In genomic region chr11:44915621-44916020, GRCh38 we compare ENCODE assay signal across 24 cellular contexts. TPM values are rescaled to one million over a fixed set of nuclear protein-coding genes. Genes with fewer than 3 reads are reported as not detected.
A peak's percentile ranks its signal among the peaks of the same experiment; 100 is the strongest.
DNase-seq lines count a peak whose midpoint lies in the region; ATAC-seq, FAIRE-seq and TF ChIP-seq lines count a peak whose summit lies in the region.
"Had no signal": no experiment of that assay in that cellular context is flagged by ENCODE, and none has a peak within 500 bp of the region (broad histone marks: within the 10 kb centered on the region; RNA-seq: fewer than 3 reads in every experiment).

No MANE protein-coding gene starts in this region.

- H3K4me3 ChIP-seq in right atrium auricular region (no peak overlapping the region), heart right ventricle (no peak overlapping the region), GM12878 (no peak overlapping the region)
- H3K4me3 ChIP-seq: A549, vagina had no signal

- H3K4me2 ChIP-seq in GM12878 (ENCODE audit: control insufficient read depth, insufficient read depth), result no peak overlapping the region
- H3K4me2 ChIP-seq: A549 had no signal

- no peak overlapping the region for H3K9ac ChIP-seq in GM12878 (ENCODE audit: control insufficient read depth, insufficient read depth, low read length)

- in situ Hi-C loops in GM12878 (cut with MboI), result loop anchor here (10.0 kb wide), 1 partner anchor 191 kb away; the partner anchor contains the start of gene TSPAN18

- no peak for TF ChIP-seq CTCF in right atrium auricular region (IDR thresholded peaks at IDR 0.05)
- TF ChIP-seq CTCF in heart right ventricle (IDR thresholded peaks at IDR 0.05), result no peak
- TF ChIP-seq CTCF in GM12878 (IDR thresholded peaks at IDR 0.05 in 2 of 3, conservative IDR thresholded peaks at IDR 0.05 in 1 of 3; ENCODE audit: control insufficient read depth in 2 of 3, extremely low read depth in 1 of 3, insufficient read depth in 1 of 3, low read depth in 3 of 3, low read length in 3 of 3), result no peak

- H3K27ac ChIP-seq in right atrium auricular region, result peak overlapping the region; percentile 44 to 72
- H3K27ac ChIP-seq in heart right ventricle, result peak overlapping the region in 2 of 10 donors; percentile 58 to 80
- H3K27ac ChIP-seq in GM12878 (ENCODE audit: control insufficient read depth, insufficient read depth), result no peak overlapping the region
- H3K27ac ChIP-seq: A549, C4-2B, vagina, VCaP had no signal

- intact Hi-C loops in heart right ventricle (cut with DNase I), result loop anchor here in 2 of 10 donors (10.0 kb wide), 2 partner anchors 351 to 361 kb away; partner anchors contain the start of gene CD82 (in 1 of the 2)
- intact Hi-C loops in GM12878 (cut with micrococcal nuclease; ENCODE audit: unreplicated experiment), result loop anchor here (10.0 kb wide), 2 partner anchors 261 to 631 kb away; no protein-coding TSS in a partner anchor

- H3K27me3 ChIP-seq in right atrium auricular region (no peaks in the 10 kb centered on the region), heart right ventricle (no peaks in the 10 kb centered on the region), GM12878 (replicated peaks in 1 of 2; ENCODE audit: control insufficient read depth in 2 of 2, insufficient read depth in 2 of 2, low read length in 1 of 2) (no peaks in the 10 kb centered on the region; a peak in 1 of 4 replicates)
- H3K27me3 ChIP-seq: vagina had no signal

- SMC1A ChIA-PET in GM12878 (lab: Charles Lee; ENCODE audit: uncharacterized antibody, unreplicated experiment), result interaction anchor here (0.5 to 1.5 kb wide), 2 partner anchors 53 to 221 kb away, joined by 3 to 4 read pairs; no protein-coding TSS in a partner anchor

- no peak for TF ChIP-seq EP300 in GM12878 (IDR thresholded peaks at IDR 0.05; ENCODE audit: borderline replicate concordance in 1 of 2, control insufficient read depth in 1 of 2, low read depth in 2 of 2, low read length in 2 of 2)

- TF ChIP-seq POLR2A in GM12878 (IDR thresholded peaks at IDR 0.05; ENCODE audit: low read depth, low read length), result no peak

- BruUV-seq in GM12878 (replicated peaks; lab: Mats Ljungman, UMichigan), result no TSS peak

- no peaks in the 10 kb centered on the region for H4K20me1 ChIP-seq in GM12878 (ENCODE audit: control insufficient read depth, insufficient read depth)

- H3K79me2 ChIP-seq in GM12878 (ENCODE audit: control insufficient read depth, insufficient read depth, low read length), result no peaks in the 10 kb centered on the region

- no peak overlapping the region for H2AFZ ChIP-seq in GM12878 (ENCODE audit: control insufficient read depth, low read depth, low read length)

- RAD21 ChIA-PET in GM12878 (lab: Charles Lee; ENCODE audit: unreplicated experiment), result no interaction called here

- H3K36me3 ChIP-seq in right atrium auricular region (peaks cover 29% of the 10 kb centered on the region), heart right ventricle (peaks cover 0 to 57% (median 5%) of the 10 kb centered on the region in 9 donors), GM12878 (ENCODE audit: control insufficient read depth in 2 of 2, insufficient read depth in 2 of 2, low read length in 1 of 2) (no peaks in the 10 kb centered on the region)
- H3K36me3 ChIP-seq: vagina had no signal

- TF ChIP-seq RAD21 in GM12878 (IDR thresholded peaks at IDR 0.05; ENCODE audit: insufficient read depth, low read depth, low read length), result no peak

- peak; percentile 7 for FAIRE-seq in GM12878 (lab: Jason Lieb, UNC)
- FAIRE-seq: A549, RCC 7860 had no signal

- CTCF ChIA-PET in GM12878 (lab: Yijun Ruan, JAX), result interaction anchor here (0.6 to 1.6 kb wide), 2 partner anchors 107 to 359 kb away, joined by 3 to 6 read pairs; no protein-coding TSS in a partner anchor

- no peak for ATAC-seq in heart right ventricle
- ATAC-seq in GM12878, result no peak
- no peak for ATAC-seq in HG02571 (IDR thresholded peaks at IDR 0.05; ENCODE audit: unreplicated experiment)
- ATAC-seq: A549, left lobe of liver had no signal

- H3K4me1 ChIP-seq in right atrium auricular region (peaks cover 0 to 35% of the 10 kb centered on the region in 2 donors), heart right ventricle (peaks cover 10 to 64% (median 40%) of the 10 kb centered on the region in 9 donors), GM12878 (ENCODE audit: control insufficient read depth, insufficient read depth, low read length) (peaks cover 7% of the 10 kb centered on the region)
- H3K4me1 ChIP-seq: A549, vagina had no signal

- DNase-seq in right atrium auricular region (ENCODE audit: low spot score), result no peak
- DNase-seq in heart right ventricle, result no peak
- DNase-seq in NOMO-1 (lab: John Stamatoyannopoulos, UW; ENCODE audit: unreplicated experiment in 2 of 2), result peak; percentile 36 to 77
- no peak for DNase-seq in GM12878 (ENCODE audit: low read depth, low spot score)
- DNase-seq in GM03348 (ENCODE audit: low spot score), result no peak
- DNase-seq in HPDE6-E6E7 (ENCODE audit: extremely low spot score), result no peak
- no peak for DNase-seq in stimulated activated CD4-positive, alpha-beta T cell treated with anti-CD3 and anti-CD28 coated beads, Interleukin-15, amount 100 ng/mL, for 24 hours
- DNase-seq: activated CD4-positive, alpha-beta T cell treated with anti-CD3 and anti-CD28 coated beads, Interleukin-2, amount 50 U/mL, for 48 hours; activated naive CD4-positive, alpha-beta T cell; aorta; DMS153; glutamatergic neuron; NCI-H146; NCI-H2171; NCI-H774; stimulated activated CD8-positive, alpha-beta memory T cell treated with anti-CD3 and anti-CD28 coated beads, Interleukin-4, amount 100 ng/mL, for 48 hours; SW 1271 had no signal

- WGBS in heart right ventricle, 2 donors, result 67 to 73% methylated on average over 10 of the region's 10 CpGs
- WGBS in GM12878 (ENCODE audit: insufficient coverage, insufficient replicate concordance, low lambda C conversion rate, missing lambda C conversion rate), result 40% methylated on average over 10 of the region's 10 CpGs

- POLR2A ChIA-PET in GM12878 (lab: Charles Lee), result no interaction called here

- H3K9me3 ChIP-seq in right atrium auricular region (no peaks in the 10 kb centered on the region), heart right ventricle (no peaks in the 10 kb centered on the region), GM12878 (replicated peaks; ENCODE audit: control insufficient read depth, insufficient read depth, low read length) (no peaks in the 10 kb centered on the region)
- H3K9me3 ChIP-seq: A549, vagina had no signal

TF ChIP-seq in GM12878, 131 proteins besides CTCF, POLR2A, EP300 and RAD21:
- TF ChIP-seq ZBTB4 (CRISPR knock-in tag; IDR thresholded peaks at IDR 0.05) (no peak), SPI1 (IDR thresholded peaks at IDR 0.05; ENCODE audit: borderline replicate concordance, insufficient read depth, low read depth, low read length) (peak; percentile 39; the same call in 1 of the 2 replicates)

RNA-seq across cellular contexts. Expression of gene TP53I11, which starts 35.1 kb away (rescaled TPM):
- total RNA-seq in right atrium auricular region, result 10 to 100 TPM; 46.7 to 89.0 TPM
- 10 to 100 TPM; 22.8 to 89.4 (median 32.7) TPM for total RNA-seq in heart right ventricle
- 10 to 100 TPM; 26.9 to 56.5 TPM for polyA plus RNA-seq in heart right ventricle
- not detected in 2 replicates for total RNA-seq in GM12878 (2013; cell fraction: nucleolus; rRNA removed)
- total RNA-seq in GM12878 (2014; rRNA removed), result 0.17 TPM in 1 of 2 replicates, not detected in the other
- total RNA-seq in GM12878 (2014; rRNA removed; fragmentation: Illumina TruSeq; extraction: Trizol), result not detected in 2 replicates
- total RNA-seq in GM12878 (2021), result 0.21 and 0.23 TPM in 2 replicates
- 0.30 TPM for polyA plus RNA-seq in GM12878 (2011; ENCODE audit: low read depth)
- polyA plus RNA-seq in GM12878 (2011; rRNA removed), result 0.10 and 0.27 TPM in 2 replicates
- 0.39 and 0.60 TPM in 2 replicates for polyA plus RNA-seq in GM12878 (2011; cell fraction: cytosol; rRNA removed)
- 0.57 and 0.85 TPM in 2 replicates for polyA plus RNA-seq in GM12878 (2011; cell fraction: nucleus; rRNA removed)
- 1.2 and 1.5 TPM in 2 replicates for polyA plus RNA-seq in GM12878 (2012)
- polyA plus RNA-seq in GM12878 (2014; fragmentation: Illumina TruSeq; extraction: Trizol), result 0.03 TPM in 1 of 2 replicates, not detected in the other
- polyA plus RNA-seq in GM12878 (2014; fragmentation: Nextera tagmentation; extraction: Ambion mirVana), result not detected
- polyA plus RNA-seq in GM12878 (2014; rRNA removed), result 0.08 and 0.24 TPM in 2 replicates
- polyA plus RNA-seq in GM12878 (2016; fragmentation: Nextera tagmentation; extraction: Ambion mirVana), result under 1 TPM; 0.15 to 0.28 TPM
- 0.15 and 0.77 TPM in 2 replicates for polyA minus RNA-seq in GM12878 (2011; rRNA and poly(A)+ RNA removed)
- 1.1 TPM in 1 of 2 replicates, not detected in the other for polyA minus RNA-seq in GM12878 (2011; cell fraction: cytosol; rRNA and poly(A)+ RNA removed)
- polyA minus RNA-seq in GM12878 (2011; cell fraction: nucleus; rRNA and poly(A)+ RNA removed), result 0.60 and 1.4 TPM in 2 replicates

Comparison
In these comparisons a context has a peak if more than half of its experiments do, and no peak if none do; other contexts are left out.
1. DNase-seq: peak in NOMO-1 (2 of 2); none in right atrium auricular region (single experiment), heart right ventricle (0 of 2), GM12878 (single experiment), GM03348 (single experiment), HPDE6-E6E7 (single experiment) and stimulated activated CD4-positive, alpha-beta T cell treated with anti-CD3 and anti-CD28 coated beads, Interleukin-15, amount 100 ng/mL, for 24 hours (single experiment).
2. RNA of gene TP53I11, which starts 35.1 kb away (total RNA-seq): 46.7 to 89.0 TPM in right atrium auricular region and 22.8 to 89.4 TPM in heart right ventricle; 0.17 to 0.23 TPM in GM12878; every median in the first group is over 10 times any median in the second.